Comparison of ENCODE assay signal across 9 cellular contexts in the genomic region with DNA sequence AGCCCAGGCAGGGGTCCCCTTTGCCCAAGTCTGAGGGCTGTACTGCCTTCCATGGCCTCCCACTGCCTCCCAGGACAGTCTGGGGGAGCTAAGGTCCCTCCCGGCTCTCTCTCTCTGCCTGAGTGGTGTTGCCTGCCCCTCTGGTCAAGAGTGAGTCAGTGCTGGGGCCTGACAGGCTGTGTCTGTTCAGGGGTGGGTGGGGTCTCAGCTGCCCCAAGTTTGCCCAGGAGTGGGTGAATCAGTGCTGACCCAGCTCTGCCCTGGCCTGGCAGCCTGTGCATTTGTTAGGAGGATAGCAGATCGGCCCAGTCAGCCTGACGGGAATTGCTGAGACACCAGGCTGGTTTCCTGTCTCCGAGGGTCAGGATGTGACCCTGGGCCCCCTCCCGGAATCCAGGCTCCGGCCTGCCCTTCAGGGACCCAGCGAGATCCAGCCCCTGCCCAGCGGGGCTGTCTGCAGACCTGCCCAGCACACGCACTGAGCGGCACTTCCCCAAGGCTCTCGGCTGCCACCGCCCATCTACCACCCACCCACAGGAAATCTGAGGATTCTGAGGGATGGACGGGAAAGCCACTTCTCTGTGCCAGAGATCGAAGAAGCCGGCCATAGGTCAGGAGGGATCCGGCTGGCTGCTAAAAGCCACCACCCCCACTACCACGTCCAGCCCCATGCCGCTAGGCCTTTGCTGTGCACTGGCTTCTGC. TPM values are rescaled to one million over a fixed set of nuclear protein-coding genes. Genes with fewer than 3 reads are reported as not detected.
A peak's percentile ranks its signal among the peaks of the same experiment; 100 is the strongest.
DNase-seq lines count a peak whose midpoint lies in the region; ATAC-seq and TF ChIP-seq lines count a peak whose summit lies in the region.
"Had no signal": no experiment of that assay in that cellular context is flagged by ENCODE, and none has a peak within 500 bp of the region (broad histone marks: within the 10 kb centered on the region; RNA-seq: fewer than 3 reads in every experiment).

No MANE protein-coding gene starts in this region.

- intact Hi-C loops in transverse colon (cut with DNase I; ENCODE audit: low total_unique reads), result no loop called here

- CTCF ChIA-PET in T-cell (lab: Charles Lee), result no interaction called here

- POLR2A ChIA-PET in T-cell (lab: Charles Lee), result no interaction called here

- H3K4me3 Mint-ChIP-seq in activated T-cell treated with anti-CD3 and anti-CD28 coated beads, Interleukin-2, amount 50 U/mL, for 72 hours, result no peak overlapping the region
- H3K4me3 Mint-ChIP-seq in T-cell, result no peak overlapping the region

- no peak for TF ChIP-seq EP300 in transverse colon (IDR thresholded peaks at IDR 0.05; ENCODE audit: low read depth)

- H3K27me3 ChIP-seq in duodenal mucosa (ENCODE audit: control insufficient read depth in 1 of 2, insufficient read depth in 2 of 2, low read length in 2 of 2), result no peaks in the 10 kb centered on the region
- H3K27me3 ChIP-seq in transverse colon, result no peaks in the 10 kb centered on the region

- H3K4me1 ChIP-seq in duodenal mucosa (ENCODE audit: control insufficient read depth in 1 of 2, insufficient read depth in 2 of 2, low read length in 2 of 2) (peaks cover 30 to 34% of the 10 kb centered on the region in 2 donors), transverse colon (peaks cover 6 to 51% (median 18%) of the 10 kb centered on the region in 4 donors)

- peaks cover 14% of the 10 kb centered on the region for H3K4me1 Mint-ChIP-seq in activated T-cell treated with anti-CD3 and anti-CD28 coated beads, Interleukin-2, amount 50 U/mL, for 72 hours (ENCODE audit: low read depth)
- peaks cover 0 to 2% (median 2%) of the 10 kb centered on the region in 3 donors for H3K4me1 Mint-ChIP-seq in T-cell

- no peaks in the 10 kb centered on the region for H3K27me3 Mint-ChIP-seq in activated T-cell treated with anti-CD3 and anti-CD28 coated beads, Interleukin-2, amount 50 U/mL, for 72 hours (ENCODE audit: low read depth)
- H3K27me3 Mint-ChIP-seq in T-cell, result no peaks in the 10 kb centered on the region

- peak; percentile 94 for DNase-seq in NCI-H226
- peak; percentile 95 for DNase-seq in mesenteric fat pad (ENCODE audit: low spot score)
- DNase-seq in transverse colon, result peak; percentile 46
- no peak for DNase-seq in mucosa of gallbladder (ENCODE audit: low spot score)
- DNase-seq in activated T-cell treated with anti-CD3 and anti-CD28 coated beads, Interleukin-2, amount 50 U/mL, for 72 hours, result no peak
- no peak for DNase-seq in T-cell
- DNase-seq: cerebellar nuclear complex had no signal

- H3K27ac ChIP-seq in duodenal mucosa (ENCODE audit: low read depth, low read length), result peak overlapping the region; percentile 84
- H3K27ac ChIP-seq in transverse colon, result peak overlapping the region; percentile 71 to 87 (median 81)

- ATAC-seq in activated T-cell treated with anti-CD3 and anti-CD28 coated beads, Interleukin-2, amount 50 U/mL, for 72 hours (replicated peaks in 1 of 2), result no peak
- ATAC-seq in T-cell (replicated peaks in 1 of 4) (no peak), HG03196 (IDR thresholded peaks at IDR 0.05; ENCODE audit: unreplicated experiment) (no peak)

- H3K36me3 ChIP-seq in duodenal mucosa (ENCODE audit: control insufficient read depth in 1 of 2, insufficient read depth in 2 of 2, low read length in 2 of 2) (peaks cover 3 to 8% of the 10 kb centered on the region in 2 donors), transverse colon (no peaks in the 10 kb centered on the region)

- no peaks in the 10 kb centered on the region for H3K9me3 Mint-ChIP-seq in activated T-cell treated with anti-CD3 and anti-CD28 coated beads, Interleukin-2, amount 50 U/mL, for 72 hours
- no peaks in the 10 kb centered on the region for H3K9me3 Mint-ChIP-seq in T-cell

- peak overlapping the region in 1 of 2 donors; percentile 25 for H3K9ac ChIP-seq in duodenal mucosa (ENCODE audit: low read depth in 1 of 2, low read length in 2 of 2)

- no peaks in the 10 kb centered on the region for H3K36me3 Mint-ChIP-seq in activated T-cell treated with anti-CD3 and anti-CD28 coated beads, Interleukin-2, amount 50 U/mL, for 72 hours (ENCODE audit: insufficient read depth in 2 of 2)
- peaks cover 3% of the 10 kb centered on the region for H3K36me3 Mint-ChIP-seq in T-cell

- TF ChIP-seq CTCF in transverse colon (IDR thresholded peaks at IDR 0.05), result no peak

- TF ChIP-seq POLR2A in transverse colon (IDR thresholded peaks at IDR 0.05), result peak; percentile 32

- no peak overlapping the region for H3K4me3 ChIP-seq in duodenal mucosa (ENCODE audit: low read depth in 1 of 2, low read length in 2 of 2)
- H3K4me3 ChIP-seq in transverse colon, result no peak overlapping the region

- in situ Hi-C loops in transverse colon (cut with MboI; ENCODE audit: low pct_ligation_motif_present in 1 of 4, low pct_unique_long_range_greater_than_20kb in 1 of 4, low sequenced_read_pairs in 3 of 4), result no loop called here

- H3K9me3 ChIP-seq in duodenal mucosa (ENCODE audit: control insufficient read depth in 1 of 2, low read length in 2 of 2) (no peaks in the 10 kb centered on the region), transverse colon (no peaks in the 10 kb centered on the region)

- 71% methylated on average over 17 of the region's 18 CpGs; no CpG with 5 or more reads in 1 of the 2 donors for WGBS in transverse colon (ENCODE audit: low coverage in 1 of 2), 2 donors

- H3K27ac Mint-ChIP-seq in activated T-cell treated with anti-CD3 and anti-CD28 coated beads, Interleukin-2, amount 50 U/mL, for 72 hours, result no peak overlapping the region
- H3K27ac Mint-ChIP-seq in T-cell, result no peak overlapping the region

RNA-seq across cellular contexts. Expression of a gene that starts 15.9 kb away (rescaled TPM):
- 243 TPM for total RNA-seq in mesenteric fat pad
- 10 to 100 TPM; 10.6 to 23.9 (median 17.0) TPM for total RNA-seq in transverse colon
- 94.3 TPM for total RNA-seq in mucosa of gallbladder
- 10 to 100 TPM; 11.1 to 14.4 TPM for total RNA-seq in activated T-cell treated with anti-CD3 and anti-CD28 coated beads, Interleukin-2, amount 50 U/mL, for 72 hours
- total RNA-seq in T-cell, result 10 to 100 TPM in 1 of 5 donors, 1 to 10 TPM in 4; 6.8 to 16.7 (median 8.8) TPM

RNA-seq across cellular contexts. Expression of a gene that starts 35.8 kb away (rescaled TPM):
- total RNA-seq in mesenteric fat pad, result 108 TPM
- total RNA-seq in transverse colon, result 100 to 1,000 TPM in 1 of 4 donors, 10 to 100 TPM in 3; 31.4 to 144 (median 74.8) TPM
- 74.7 TPM for total RNA-seq in mucosa of gallbladder
- total RNA-seq in activated T-cell treated with anti-CD3 and anti-CD28 coated beads, Interleukin-2, amount 50 U/mL, for 72 hours, result 10 to 100 TPM; 53.4 to 57.6 TPM
- total RNA-seq in T-cell, result 100 to 1,000 TPM in 3 of 5 donors, 10 to 100 TPM in 2; 78.4 to 151 (median 139) TPM

RNA-seq across cellular contexts. Expression of a gene that starts 38.9 kb away (rescaled TPM):
- total RNA-seq in mesenteric fat pad, result 68.3 TPM
- total RNA-seq in transverse colon, result 100 to 1,000 TPM in 1 of 4 donors, 10 to 100 TPM in 3; 24.7 to 110 (median 62.4) TPM
- 142 TPM for total RNA-seq in mucosa of gallbladder
- total RNA-seq in activated T-cell treated with anti-CD3 and anti-CD28 coated beads, Interleukin-2, amount 50 U/mL, for 72 hours, result 10 to 100 TPM; 37.7 to 41.9 TPM
- 10 to 100 TPM; 40.5 to 54.9 (median 50.4) TPM for total RNA-seq in T-cell

RNA-seq across cellular contexts. Expression of a gene that starts 52.7 kb away (rescaled TPM):
- total RNA-seq in mesenteric fat pad (105 TPM), transverse colon (10 to 100 TPM; 32.6 to 78.9 (median 49.3) TPM), mucosa of gallbladder (92.7 TPM), T-cell (100 to 1,000 TPM; 108 to 159 (median 147) TPM)
- total RNA-seq in activated T-cell treated with anti-CD3 and anti-CD28 coated beads, Interleukin-2, amount 50 U/mL, for 72 hours, result 100 to 1,000 TPM in 1 of 2 donors, 10 to 100 TPM in 1; 99.4 to 105 TPM

Comparison
In these comparisons a context has a peak if more than half of its experiments do, and no peak if none do; other contexts are left out.
1. DNase-seq: peak in NCI-H226 (single experiment), mesenteric fat pad (single experiment) and transverse colon (single experiment); none in mucosa of gallbladder (single experiment), activated T-cell treated with anti-CD3 and anti-CD28 coated beads, Interleukin-2, amount 50 U/mL, for 72 hours (0 of 2) and T-cell (0 of 34).